1 cellular context compared by ENCODE assay signal in genomic region chr11:59556115-59556882, GRCh38.
TF ChIP-seq lines count a peak whose summit lies in the region.

No MANE protein-coding gene starts in this region.

TF ChIP-seq in HEK293, 187 proteins besides CTCF, POLR2A, EP300 and RAD21 (continued from another document and continues in another):
- TF ChIP-seq ZBTB17 (tag by site-specific recombination; IDR thresholded peaks at IDR 0.05), result peak; percentile 33; the same call in 1 of the 2 replicates
- TF ChIP-seq BCL11B (tag by site-specific recombination; IDR thresholded peaks at IDR 0.05; ENCODE audit: low read depth), result no peak
- TF ChIP-seq ZNF292 (tag by site-specific recombination; IDR thresholded peaks at IDR 0.05; ENCODE audit: borderline replicate concordance, low read depth), result no peak
- TF ChIP-seq, protein P1, sequence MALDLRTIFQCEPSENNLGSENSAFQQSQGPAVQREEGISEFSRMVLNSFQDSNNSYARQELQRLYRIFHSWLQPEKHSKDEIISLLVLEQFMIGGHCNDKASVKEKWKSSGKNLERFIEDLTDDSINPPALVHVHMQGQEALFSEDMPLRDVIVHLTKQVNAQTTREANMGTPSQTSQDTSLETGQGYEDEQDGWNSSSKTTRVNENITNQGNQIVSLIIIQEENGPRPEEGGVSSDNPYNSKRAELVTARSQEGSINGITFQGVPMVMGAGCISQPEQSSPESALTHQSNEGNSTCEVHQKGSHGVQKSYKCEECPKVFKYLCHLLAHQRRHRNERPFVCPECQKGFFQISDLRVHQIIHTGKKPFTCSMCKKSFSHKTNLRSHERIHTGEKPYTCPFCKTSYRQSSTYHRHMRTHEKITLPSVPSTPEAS (tag by site-specific recombination; IDR thresholded peaks at IDR 0.05), result 0 out of 2 replicates have a peak, but pooled peaks have one; percentile 9
- TF ChIP-seq HOXC10 (CRISPR knock-in tag; IDR thresholded peaks at IDR 0.05), result no peak
- no peak for TF ChIP-seq HOXD13 (CRISPR knock-in tag; IDR thresholded peaks at IDR 0.05; ENCODE audit: borderline replicate concordance)
- TF ChIP-seq ZNF639 (tag by site-specific recombination; IDR thresholded peaks at IDR 0.05), result no peak; the same call in 1 of the 2 replicates
- no peak for TF ChIP-seq ZNF596 (tag by site-specific recombination; IDR thresholded peaks at IDR 0.05)
- 0 out of 2 replicates have a peak, but pooled peaks have one; percentile 28 for TF ChIP-seq ZNF324 (tag by site-specific recombination; IDR thresholded peaks at IDR 0.05)
- TF ChIP-seq ZNF221 (tag by site-specific recombination; IDR thresholded peaks at IDR 0.05; ENCODE audit: borderline replicate concordance), result no peak
- TF ChIP-seq ZNF433 (tag by site-specific recombination; IDR thresholded peaks at IDR 0.05; ENCODE audit: low read depth), result no peak
- TF ChIP-seq, protein P2, sequence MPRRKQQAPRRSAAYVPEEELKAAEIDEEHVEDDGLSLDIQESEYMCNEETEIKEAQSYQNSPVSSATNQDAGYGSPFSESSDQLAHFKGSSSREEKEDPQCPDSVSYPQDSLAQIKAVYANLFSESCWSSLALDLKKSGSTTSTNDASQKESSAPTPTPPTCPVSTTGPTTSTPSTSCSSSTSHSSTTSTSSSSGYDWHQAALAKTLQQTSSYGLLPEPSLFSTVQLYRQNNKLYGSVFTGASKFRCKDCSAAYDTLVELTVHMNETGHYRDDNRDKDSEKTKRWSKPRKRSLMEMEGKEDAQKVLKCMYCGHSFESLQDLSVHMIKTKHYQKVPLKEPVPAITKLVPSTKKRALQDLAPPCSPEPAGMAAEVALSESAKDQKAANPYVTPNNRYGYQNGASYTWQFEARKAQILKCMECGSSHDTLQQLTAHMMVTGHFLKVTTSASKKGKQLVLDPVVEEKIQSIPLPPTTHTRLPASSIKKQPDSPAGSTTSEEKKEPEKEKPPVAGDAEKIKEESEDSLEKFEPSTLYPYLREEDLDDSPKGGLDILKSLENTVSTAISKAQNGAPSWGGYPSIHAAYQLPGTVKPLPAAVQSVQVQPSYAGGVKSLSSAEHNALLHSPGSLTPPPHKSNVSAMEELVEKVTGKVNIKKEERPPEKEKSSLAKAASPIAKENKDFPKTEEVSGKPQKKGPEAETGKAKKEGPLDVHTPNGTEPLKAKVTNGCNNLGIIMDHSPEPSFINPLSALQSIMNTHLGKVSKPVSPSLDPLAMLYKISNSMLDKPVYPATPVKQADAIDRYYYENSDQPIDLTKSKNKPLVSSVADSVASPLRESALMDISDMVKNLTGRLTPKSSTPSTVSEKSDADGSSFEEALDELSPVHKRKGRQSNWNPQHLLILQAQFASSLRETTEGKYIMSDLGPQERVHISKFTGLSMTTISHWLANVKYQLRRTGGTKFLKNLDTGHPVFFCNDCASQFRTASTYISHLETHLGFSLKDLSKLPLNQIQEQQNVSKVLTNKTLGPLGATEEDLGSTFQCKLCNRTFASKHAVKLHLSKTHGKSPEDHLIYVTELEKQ (tag by site-specific recombination; IDR thresholded peaks at IDR 0.05; ENCODE audit: borderline replicate concordance), result 0 out of 2 replicates have a peak, but pooled peaks have one; percentile 7
- TF ChIP-seq ZBTB8A (tag by site-specific recombination; IDR thresholded peaks at IDR 0.05), result peak; percentile 60
- TF ChIP-seq HIC1 (tag by site-specific recombination; IDR thresholded peaks at IDR 0.05), result no peak
- TF ChIP-seq ZBTB11 (tag by site-specific recombination; conservative IDR thresholded peaks at IDR 0.05; ENCODE audit: low read depth), result peak; percentile 48
- TF ChIP-seq ZEB2 (tag by site-specific recombination; IDR thresholded peaks at IDR 0.05), result 0 out of 2 replicates have a peak, but pooled peaks have one; percentile 21
- TF ChIP-seq ZNF692 (tag by site-specific recombination; IDR thresholded peaks at IDR 0.05), result 0 out of 2 replicates have a peak, but pooled peaks have one; percentile 9
- peak; percentile 78; the same call in 1 of the 2 replicates for TF ChIP-seq ZNF24 (tag by site-specific recombination; IDR thresholded peaks at IDR 0.05)
- TF ChIP-seq ZNF394 (tag by site-specific recombination; IDR thresholded peaks at IDR 0.05; ENCODE audit: borderline replicate concordance), result 0 out of 2 replicates have a peak, but pooled peaks have one; percentile 40
- no peak for TF ChIP-seq ZNF560 (tag by site-specific recombination; IDR thresholded peaks at IDR 0.05; ENCODE audit: borderline replicate concordance)
- peak; percentile 68 for TF ChIP-seq ZXDB (tag by site-specific recombination; IDR thresholded peaks at IDR 0.05)
- no peak; the same call in 1 of the 2 replicates for TF ChIP-seq ZNF76 (tag by site-specific recombination; IDR thresholded peaks at IDR 0.05; ENCODE audit: borderline replicate concordance, low read depth)
- no peak for TF ChIP-seq SCRT1 (tag by site-specific recombination; IDR thresholded peaks at IDR 0.05; ENCODE audit: borderline replicate concordance)
- TF ChIP-seq ZNF416 (tag by site-specific recombination; IDR thresholded peaks at IDR 0.05), result no peak
- TF ChIP-seq ZNF501 (tag by site-specific recombination; IDR thresholded peaks at IDR 0.05), result peak; percentile 73; the same call in 1 of the 2 replicates
- no peak; the same call in 1 of the 2 replicates for TF ChIP-seq ZNF513 (tag by site-specific recombination; IDR thresholded peaks at IDR 0.05)
- TF ChIP-seq ZNF366 (tag by site-specific recombination; conservative IDR thresholded peaks at IDR 0.05), result peak; percentile 86
- TF ChIP-seq, protein P3, sequence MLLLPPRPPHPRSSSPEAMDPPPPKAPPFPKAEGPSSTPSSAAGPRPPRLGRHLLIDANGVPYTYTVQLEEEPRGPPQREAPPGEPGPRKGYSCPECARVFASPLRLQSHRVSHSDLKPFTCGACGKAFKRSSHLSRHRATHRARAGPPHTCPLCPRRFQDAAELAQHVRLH (tag by site-specific recombination; IDR thresholded peaks at IDR 0.05), result 0 out of 2 replicates have a peak, but pooled peaks have one; percentile 50
- TF ChIP-seq ZNF660 (tag by site-specific recombination; IDR thresholded peaks at IDR 0.05), result peak; percentile 93
- TF ChIP-seq WT1 (tag by site-specific recombination; IDR thresholded peaks at IDR 0.05), result no peak
- TF ChIP-seq, protein P4, sequence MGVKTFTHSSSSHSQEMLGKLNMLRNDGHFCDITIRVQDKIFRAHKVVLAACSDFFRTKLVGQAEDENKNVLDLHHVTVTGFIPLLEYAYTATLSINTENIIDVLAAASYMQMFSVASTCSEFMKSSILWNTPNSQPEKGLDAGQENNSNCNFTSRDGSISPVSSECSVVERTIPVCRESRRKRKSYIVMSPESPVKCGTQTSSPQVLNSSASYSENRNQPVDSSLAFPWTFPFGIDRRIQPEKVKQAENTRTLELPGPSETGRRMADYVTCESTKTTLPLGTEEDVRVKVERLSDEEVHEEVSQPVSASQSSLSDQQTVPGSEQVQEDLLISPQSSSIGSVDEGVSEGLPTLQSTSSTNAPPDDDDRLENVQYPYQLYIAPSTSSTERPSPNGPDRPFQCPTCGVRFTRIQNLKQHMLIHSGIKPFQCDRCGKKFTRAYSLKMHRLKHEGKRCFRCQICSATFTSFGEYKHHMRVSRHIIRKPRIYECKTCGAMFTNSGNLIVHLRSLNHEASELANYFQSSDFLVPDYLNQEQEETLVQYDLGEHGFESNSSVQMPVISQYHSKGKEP (tag by site-specific recombination; IDR thresholded peaks at IDR 0.05), result peak; percentile 57; the same call in 1 of the 2 replicates
- TF ChIP-seq SP2 (tag by site-specific recombination; IDR thresholded peaks at IDR 0.05), result 0 out of 2 replicates have a peak, but pooled peaks have one; percentile 8
- 0 out of 2 replicates have a peak, but pooled peaks have one; percentile 26 for TF ChIP-seq ZNF335 (tag by site-specific recombination; conservative IDR thresholded peaks at IDR 0.05)
- TF ChIP-seq ZNF561 (tag by site-specific recombination; IDR thresholded peaks at IDR 0.05; ENCODE audit: borderline replicate concordance), result peak; percentile 90
- no peak for TF ChIP-seq ELK4 (IDR thresholded peaks at IDR 0.05; ENCODE audit: borderline replicate concordance, low read depth, low read length)
- TF ChIP-seq KLF7 (tag by site-specific recombination; IDR thresholded peaks at IDR 0.05; ENCODE audit: borderline replicate concordance), result peak; percentile 67; the same call in 1 of the 2 replicates
- TF ChIP-seq ZNF175 (tag by site-specific recombination; IDR thresholded peaks at IDR 0.05), result no peak
- TF ChIP-seq ZNF155 (tag by site-specific recombination; IDR thresholded peaks at IDR 0.05), result no peak
